Comparison of ENCODE assay signal across 18 cellular contexts in the genomic region with DNA sequence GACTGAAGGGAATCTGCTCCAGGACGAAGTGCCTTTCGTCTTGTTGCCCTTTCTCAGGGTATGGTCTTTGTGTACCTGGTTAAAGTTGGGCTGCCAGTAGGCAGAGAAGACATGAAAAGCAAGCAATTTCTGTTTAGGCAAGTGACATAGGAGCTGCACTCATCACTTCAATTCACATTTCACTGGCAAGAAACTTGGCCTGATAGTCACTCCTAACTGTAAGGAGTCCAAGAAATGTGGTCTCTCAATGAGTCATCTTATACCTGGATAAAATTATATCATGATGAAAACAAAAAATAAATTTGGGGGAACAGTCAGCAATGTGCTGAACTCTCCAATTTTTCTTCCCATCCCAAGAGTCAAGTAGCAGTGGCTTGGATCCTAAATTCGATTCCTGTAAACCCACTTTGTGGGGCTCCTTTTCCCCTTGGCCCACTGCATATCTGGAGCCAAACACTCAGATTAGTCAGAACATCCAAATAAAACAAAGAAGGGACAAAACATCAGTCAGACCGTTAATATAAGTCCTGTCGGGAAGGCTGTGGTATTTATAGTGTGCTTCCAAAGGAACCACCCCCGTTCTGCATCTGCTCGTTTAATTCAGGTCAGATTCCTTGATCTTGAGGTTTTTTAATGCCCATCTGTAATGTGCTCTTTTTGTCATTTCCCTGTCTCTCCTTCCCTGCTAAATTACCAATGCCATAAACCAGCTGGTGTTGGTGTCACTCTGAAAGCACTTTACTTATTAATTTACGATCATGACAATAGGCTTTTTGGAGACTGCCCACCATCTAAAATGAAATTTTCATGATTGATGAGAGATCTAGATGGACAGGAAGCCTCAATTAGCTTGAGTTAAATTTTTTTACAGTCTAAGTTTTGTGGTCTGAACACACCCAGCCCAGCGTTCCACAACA. TPM values are rescaled to one million over a fixed set of nuclear protein-coding genes. Genes with fewer than 3 reads are reported as not detected.
DNase-seq lines count a peak whose midpoint lies in the region; ATAC-seq and TF ChIP-seq lines count a peak whose summit lies in the region.
"Had no signal": no experiment of that assay in that cellular context is flagged by ENCODE, and none has a peak within 500 bp of the region (broad histone marks: within the 10 kb centered on the region; RNA-seq: fewer than 3 reads in every experiment).

No MANE protein-coding gene starts in this region.

- H3K36me3 ChIP-seq in GM23248 (ENCODE audit: low read depth) (no peaks in the 10 kb centered on the region), psoas muscle (ENCODE audit: insufficient read depth in 1 of 2, low read depth in 1 of 2) (no peaks in the 10 kb centered on the region), smooth muscle cell (ENCODE audit: low read depth) (no peaks in the 10 kb centered on the region), tibial nerve (no peaks in the 10 kb centered on the region)

- H3K4me3 ChIP-seq in GM23248 (0 out of 2 replicates have a peak overlapping the region, but pooled peaks have one; percentile 11), astrocyte of the spinal cord (ENCODE audit: low read depth, low read length) (no peak overlapping the region), psoas muscle (no peak overlapping the region), smooth muscle cell (no peak overlapping the region), tibial nerve (no peak overlapping the region)

- peaks cover 7% of the 10 kb centered on the region; the same call in 1 of the 2 replicates for H3F3A ChIP-seq in GM23248 (ENCODE audit: insufficient read depth)
- H3F3A ChIP-seq in smooth muscle cell (ENCODE audit: low read depth) = no peaks in the 10 kb centered on the region

- H4K20me1 ChIP-seq in GM23248 (ENCODE audit: insufficient read depth) (no peaks in the 10 kb centered on the region), smooth muscle cell (ENCODE audit: low read depth) (no peaks in the 10 kb centered on the region)

- H3K4me1 ChIP-seq in GM23248 (ENCODE audit: insufficient read depth) (peaks cover 14% of the 10 kb centered on the region; the same call in 1 of the 2 replicates), psoas muscle (peaks cover 17% of the 10 kb centered on the region), smooth muscle cell (ENCODE audit: low read depth) (peaks cover 6% of the 10 kb centered on the region), tibial nerve (peaks cover 0 to 21% (median 0%) of the 10 kb centered on the region in 4 donors)

- H3K79me2 ChIP-seq in GM23248 (ENCODE audit: insufficient read depth) = no peaks in the 10 kb centered on the region
- H3K79me2 ChIP-seq in smooth muscle cell (ENCODE audit: low read depth) = no peaks in the 10 kb centered on the region

- no peak overlapping the region for H2AFZ ChIP-seq in GM23248
- H2AFZ ChIP-seq in smooth muscle cell (ENCODE audit: low read depth) = no peak overlapping the region

- in situ Hi-C loops in GM23248 (cut with MboI) = no loop called here
- in situ Hi-C loops in astrocyte of the spinal cord (cut with HindIII; ENCODE audit: low sequenced_read_pairs) = no loop called here

- intact Hi-C loops in psoas muscle (cut with DNase I) = no loop called here

- H3K27me3 ChIP-seq in GM23248 (replicated peaks; ENCODE audit: insufficient read depth) (no peaks in the 10 kb centered on the region), psoas muscle (ENCODE audit: insufficient read depth in 3 of 3, low read length in 2 of 3) (no peaks in the 10 kb centered on the region), smooth muscle cell (ENCODE audit: low read depth) (no peaks in the 10 kb centered on the region), tibial nerve (no peaks in the 10 kb centered on the region)

- ATAC-seq in psoas muscle = peak; percentile 53 to 89 (median 82)
- ATAC-seq: activated CD8-positive, alpha-beta memory T cell treated with anti-CD3 and anti-CD28 coated beads, Interleukin-2, amount 10 ng/mL, durations not matched to agents 7 days and 5 days; naive thymus-derived CD4-positive, alpha-beta T cell; stimulated activated effector memory CD8-positive, alpha-beta T cell treated with anti-CD3 and anti-CD28 coated beads, Interleukin-12 subunit alpha, Interleukin-12 subunit beta, amount 100 ng/mL, for 72 hours had no signal

- H3K4me2 ChIP-seq in GM23248 (ENCODE audit: unreplicated experiment) = peak overlapping the region; percentile 28
- H3K4me2 ChIP-seq in smooth muscle cell = no peak overlapping the region

- no peak for TF ChIP-seq EP300 in tibial nerve (IDR thresholded peaks at IDR 0.05)

- H3K9me3 ChIP-seq in GM23248 (ENCODE audit: low read depth) = no peaks in the 10 kb centered on the region
- no peaks in the 10 kb centered on the region for H3K9me3 ChIP-seq in psoas muscle
- peaks cover 3% of the 10 kb centered on the region for H3K9me3 ChIP-seq in smooth muscle cell (replicated peaks; ENCODE audit: low read depth)
- H3K9me3 ChIP-seq in tibial nerve = no peaks in the 10 kb centered on the region

- H3K27ac ChIP-seq in GM23248 (no peak overlapping the region), psoas muscle (peak overlapping the region; percentile 25), smooth muscle cell (ENCODE audit: low read depth) (no peak overlapping the region), tibial nerve (peak overlapping the region in 2 of 4 donors; percentile 29 to 37)

- no peaks in the 10 kb centered on the region for H3K9me2 ChIP-seq in GM23248 (ENCODE audit: insufficient read depth)

- H3K9ac ChIP-seq in GM23248 (no peak overlapping the region), smooth muscle cell (ENCODE audit: low read depth) (no peak overlapping the region)

- WGBS in GM23248 (ENCODE audit: low coverage in 1 of 2, low lambda C conversion rate in 2 of 2, missing lambda C conversion rate in 2 of 2), 2 experiments = 4 to 5% methylated on average over 9 of the region's 9 CpGs
- WGBS in psoas muscle, 3 donors = 31 to 40% (median 37%) methylated on average over 9 of the region's 9 CpGs
- 67% methylated on average over 9 of the region's 9 CpGs for WGBS in smooth muscle cell (ENCODE audit: low lambda C conversion rate)
- WGBS in tibial nerve, 2 donors = 35 to 37% methylated on average over 9 of the region's 9 CpGs

- TF ChIP-seq POLR2A in tibial nerve (IDR thresholded peaks at IDR 0.05) = no peak

- TF ChIP-seq CTCF in astrocyte of the spinal cord (IDR thresholded peaks at IDR 0.05; ENCODE audit: low read depth, low read length) (no peak), psoas muscle (IDR thresholded peaks at IDR 0.05) (no peak), smooth muscle cell (IDR thresholded peaks at IDR 0.05; ENCODE audit: borderline replicate concordance, insufficient read depth, poor library complexity, severe bottlenecking) (no peak), tibial nerve (IDR thresholded peaks at IDR 0.05) (no peak)

- DNase-seq in GM23248 (peak; percentile 47), NCI-H2227 treated with DMSO at 0.1 percent for 48 hours (lab: John Stamatoyannopoulos, UW) (peak; percentile 8), astrocyte of the spinal cord (ENCODE audit: low read depth, low spot score) (peak; percentile 60), psoas muscle (no peak), MV-4-11 (lab: John Stamatoyannopoulos, UW) (no peak), NCI-H1694 treated with DMSO at 0.1 percent for 48 hours (lab: John Stamatoyannopoulos, UW) (no peak), smooth muscle cell (lab: John Stamatoyannopoulos, UW; ENCODE audit: unreplicated experiment) (no peak), tibial nerve (ENCODE audit: low spot score in 2 of 2) (no peak)
- DNase-seq: activated CD4-positive, alpha-beta T cell treated with anti-CD3 and anti-CD28 coated beads for 1 hour; activated CD8-positive, alpha-beta memory T cell treated with anti-CD3 and anti-CD28 coated beads, Interleukin-2, amount 10 ng/mL, durations not matched to agents 7 days and 5 days; KG1; naive thymus-derived CD4-positive, alpha-beta T cell; NCI-H1436; stimulated activated CD4-positive, alpha-beta T cell treated with anti-CD3 and anti-CD28 coated beads, Interleukin-12 subunit alpha, Interleukin-12 subunit beta, amount 100 ng/mL, for 4 hours had no signal

RNA-seq across cellular contexts. Expression of gene GABRR1, which starts 5.1 kb away (rescaled TPM):
- total RNA-seq in GM23248 (2014; rRNA removed; shearing (Covaris generic)) = not detected in 2 replicates
- polyA plus RNA-seq in GM23248 (2016; fragmentation: Nextera tagmentation; extraction: Ambion mirVana) = not detected in 2 replicates
- under 1 TPM in 2 of 4 donors, not detected in 2; 0.15 TPM for total RNA-seq in psoas muscle
- polyA plus RNA-seq in psoas muscle = under 1 TPM in 2 of 3 donors, not detected in 1; 0.04 to 0.05 TPM
- total RNA-seq in smooth muscle cell = 0.22 TPM in 1 of 2 replicates, not detected in the other
- polyA plus RNA-seq in smooth muscle cell = not detected in 2 replicates
- total RNA-seq in tibial nerve = not detected
- total RNA-seq: activated CD8-positive, alpha-beta memory T cell treated with anti-CD3 and anti-CD28 coated beads, Interleukin-2, amount 10 ng/mL, durations not matched to agents 7 days and 5 days; lung microvascular endothelial cell; naive thymus-derived CD4-positive, alpha-beta T cell; SK-MEL-5 had no signal
- polyA plus RNA-seq: BJ; naive thymus-derived CD4-positive, alpha-beta T cell had no signal

Comparison
In these comparisons a context has a peak if more than half of its experiments do, and no peak if none do; other contexts are left out.
1. DNase-seq: peak in GM23248 (single experiment), NCI-H2227 treated with DMSO at 0.1 percent for 48 hours (single experiment) and astrocyte of the spinal cord (single experiment); none in psoas muscle (0 of 2), MV-4-11 (single experiment), NCI-H1694 treated with DMSO at 0.1 percent for 48 hours (single experiment), smooth muscle cell (single experiment) and tibial nerve (0 of 2).